In genomic region chr5:97877578-97877977, GRCh38 we compare ENCODE assay signal across 1 cellular context.
TF ChIP-seq lines count a peak whose summit lies in the region.

No MANE protein-coding gene starts in this region.

TF ChIP-seq in SK-N-SH, 30 proteins besides CTCF, POLR2A, EP300 and RAD21:
- TF ChIP-seq REST (IDR thresholded peaks at IDR 0.05; ENCODE audit: low read depth, low read length) (no peak), MEF2A (IDR thresholded peaks at IDR 0.05; ENCODE audit: borderline replicate concordance, low read depth) (no peak), TEAD4 (IDR thresholded peaks at IDR 0.05; ENCODE audit: borderline replicate concordance, insufficient read depth) (no peak), MXI1 (IDR thresholded peaks at IDR 0.05; ENCODE audit: low read depth, low read length) (no peak), GABPA (IDR thresholded peaks at IDR 0.05; ENCODE audit: low read depth) (no peak), USF2 (IDR thresholded peaks at IDR 0.05; ENCODE audit: borderline replicate concordance, low read depth, low read length) (no peak), FOXM1 (IDR thresholded peaks at IDR 0.05; ENCODE audit: low read depth) (no peak), SIN3A (IDR thresholded peaks at IDR 0.05; ENCODE audit: borderline replicate concordance, low read depth, low read length) (no peak), FOSL2 (IDR thresholded peaks at IDR 0.05; ENCODE audit: borderline replicate concordance, low read depth) (no peak), YY1 (IDR thresholded peaks at IDR 0.05; ENCODE audit: low read depth) (no peak), POLR2AphosphoS5 (IDR thresholded peaks at IDR 0.05; ENCODE audit: low read depth, low read length) (no peak), TAF1 (IDR thresholded peaks at IDR 0.05; ENCODE audit: borderline replicate concordance, low read depth, low read length) (no peak), ELF1 (IDR thresholded peaks at IDR 0.05) (no peak), MAX (IDR thresholded peaks at IDR 0.05; ENCODE audit: low read depth) (no peak), IRF3 (IDR thresholded peaks at IDR 0.05; ENCODE audit: low read depth, low read length) (no peak), CHD2 (IDR thresholded peaks at IDR 0.05; ENCODE audit: low read length, partially characterized antibody) (no peak), RXRA (IDR thresholded peaks at IDR 0.05; ENCODE audit: borderline replicate concordance, low read depth) (no peak)
